Comparison of ENCODE assay signal across 1 cellular context in the genomic region with DNA sequence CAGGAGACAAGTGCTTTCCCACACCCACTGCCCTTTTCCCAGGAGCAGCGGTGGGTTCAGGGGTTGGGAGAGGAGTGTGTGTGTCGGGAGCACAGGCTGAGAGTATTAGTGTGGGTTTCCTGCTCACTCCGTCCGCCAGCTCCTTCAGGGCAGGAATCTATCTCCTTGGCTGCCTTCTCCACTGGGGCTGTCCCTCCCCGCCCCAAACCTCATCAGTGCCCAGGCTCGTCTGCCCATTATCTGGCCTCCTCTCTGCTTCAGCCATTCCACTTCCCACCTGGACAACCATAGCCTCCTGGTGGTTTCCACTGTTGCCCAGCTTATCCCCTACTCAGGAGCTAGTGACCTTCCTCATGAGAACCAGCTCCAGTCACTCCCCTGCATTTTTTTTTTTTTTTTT.
A peak's percentile ranks its signal among the peaks of the same experiment; 100 is the strongest.
TF ChIP-seq lines count a peak whose summit lies in the region.

No MANE protein-coding gene starts in this region.

TF ChIP-seq in HepG2, 621 proteins besides CTCF, POLR2A, EP300 and RAD21:
- TF ChIP-seq AGO2 (optimal IDR thresholded peaks at IDR 0.05; ENCODE audit: low read depth, low read length) = peak; percentile 8
- TF ChIP-seq CHCHD3 (CRISPR knock-in tag; IDR thresholded peaks at IDR 0.05) = no peak
